In genomic region chr1:27940870-27941269, GRCh38 we compare ENCODE assay signal across 22 cellular contexts. TPM values are rescaled to one million over a fixed set of nuclear protein-coding genes. Genes with fewer than 3 reads are reported as not detected.
DNase-seq lines count a peak whose midpoint lies in the region; ATAC-seq and TF ChIP-seq lines count a peak whose summit lies in the region.
"Had no signal": no experiment of that assay in that cellular context is flagged by ENCODE, and none has a peak within 500 bp of the region (broad histone marks: within the 10 kb centered on the region; RNA-seq: fewer than 3 reads in every experiment).

No MANE protein-coding gene starts in this region.

- H3K4me3 Mint-ChIP-seq in activated naive CD8-positive, alpha-beta T cell: no peak overlapping the region
- H3K4me3 Mint-ChIP-seq in activated naive CD8-positive, alpha-beta T cell treated with anti-CD3 and anti-CD28 coated beads for 36 hours: no peak overlapping the region
- no peak overlapping the region for H3K4me3 Mint-ChIP-seq in immature natural killer cell
- no peak overlapping the region for H3K4me3 Mint-ChIP-seq in HFFc6
- H3K4me3 Mint-ChIP-seq: IgD-negative memory B cell; mesothelial cell of epicardium; stimulated activated naive B cell treated with anti-CD40 and anti-IgM and Interleukin-4, amounts not matched to agents 10 μg/mL and 1 μg/mL and 100 μg/mL, for 72 hours; T-helper 2 cell treated with Interferon-gamma antibody and Interleukin-4, amounts not matched to agents 5 μg/mL and 100 μg/mL, for 36 hours had no signal

- no peaks in the 10 kb centered on the region for H3K9me3 ChIP-seq in upper lobe of right lung
- H3K9me3 ChIP-seq: BE2C, body of pancreas, esophagus muscularis mucosa, heart left ventricle had no signal

- intact Hi-C loops in upper lobe of right lung (cut with DNase I): no loop called here

- H3K4me3 ChIP-seq in upper lobe of right lung: no peak overlapping the region
- H3K4me3 ChIP-seq: body of pancreas, esophagus muscularis mucosa, heart left ventricle, PC-9 had no signal

- no peaks in the 10 kb centered on the region for H3K36me3 Mint-ChIP-seq in activated naive CD8-positive, alpha-beta T cell
- no peaks in the 10 kb centered on the region for H3K36me3 Mint-ChIP-seq in activated naive CD8-positive, alpha-beta T cell treated with anti-CD3 and anti-CD28 coated beads for 36 hours
- H3K36me3 Mint-ChIP-seq in immature natural killer cell: no peaks in the 10 kb centered on the region
- no peaks in the 10 kb centered on the region for H3K36me3 Mint-ChIP-seq in HFFc6 (ENCODE audit: low read depth)
- H3K36me3 Mint-ChIP-seq: IgD-negative memory B cell; mesothelial cell of epicardium; naive B cell; stimulated activated naive B cell treated with anti-CD40 and anti-IgM and Interleukin-4, amounts not matched to agents 10 μg/mL and 1 μg/mL and 100 μg/mL, for 72 hours had no signal

- TF ChIP-seq EP300 in Ishikawa (IDR thresholded peaks at IDR 0.05; ENCODE audit: borderline replicate concordance): no peak

- no peak for DNase-seq in activated naive CD8-positive, alpha-beta T cell treated with anti-CD3 and anti-CD28 coated beads for 36 hours
- DNase-seq in immature natural killer cell (no peak), upper lobe of right lung (no peak), pons (ENCODE audit: low spot score) (no peak), HFFc6 (no peak)
- DNase-seq: foreskin keratinocyte, NCI-H1048, PC-9, trophoblast cell had no signal

- TF ChIP-seq RAD21 in Ishikawa (IDR thresholded peaks at IDR 0.05; ENCODE audit: low read depth): no peak

- H3K27ac ChIP-seq in upper lobe of right lung: peak overlapping the region; percentile 30
- H3K27ac ChIP-seq: body of pancreas, esophagus muscularis mucosa, foreskin keratinocyte, heart left ventricle, PC-9 had no signal

- no peaks in the 10 kb centered on the region for H3K36me3 ChIP-seq in upper lobe of right lung
- H3K36me3 ChIP-seq: BE2C, esophagus muscularis mucosa, heart left ventricle had no signal

- TF ChIP-seq CTCF in upper lobe of right lung (IDR thresholded peaks at IDR 0.05) (no peak), HFFc6 (IDR thresholded peaks at IDR 0.05) (no peak)

- H3K27me3 Mint-ChIP-seq in activated naive CD8-positive, alpha-beta T cell: no peaks in the 10 kb centered on the region
- H3K27me3 Mint-ChIP-seq in activated naive CD8-positive, alpha-beta T cell treated with anti-CD3 and anti-CD28 coated beads for 36 hours: peaks cover 3% of the 10 kb centered on the region
- H3K27me3 Mint-ChIP-seq in immature natural killer cell (ENCODE audit: low read depth in 3 of 3): peaks cover 2 to 5% (median 2%) of the 10 kb centered on the region in 3 donors
- peaks cover 6% of the 10 kb centered on the region for H3K27me3 Mint-ChIP-seq in HFFc6 (ENCODE audit: insufficient read depth)
- H3K27me3 Mint-ChIP-seq: IgD-negative memory B cell had no signal

- peak overlapping the region; percentile 51 for H3K27ac Mint-ChIP-seq in activated naive CD8-positive, alpha-beta T cell
- no peak overlapping the region for H3K27ac Mint-ChIP-seq in activated naive CD8-positive, alpha-beta T cell treated with anti-CD3 and anti-CD28 coated beads for 36 hours
- H3K27ac Mint-ChIP-seq in immature natural killer cell: peak overlapping the region; percentile 76 to 91 (median 88)
- H3K27ac Mint-ChIP-seq in HFFc6: no peak overlapping the region
- H3K27ac Mint-ChIP-seq: mesothelial cell of epicardium had no signal

- H3K4me1 Mint-ChIP-seq in activated naive CD8-positive, alpha-beta T cell (ENCODE audit: low read depth): peaks cover 32% of the 10 kb centered on the region
- H3K4me1 Mint-ChIP-seq in activated naive CD8-positive, alpha-beta T cell treated with anti-CD3 and anti-CD28 coated beads for 36 hours: peaks cover 18% of the 10 kb centered on the region
- peaks cover 42 to 46% of the 10 kb centered on the region in 2 donors for H3K4me1 Mint-ChIP-seq in immature natural killer cell
- H3K4me1 Mint-ChIP-seq in HFFc6 (ENCODE audit: low read depth): no peaks in the 10 kb centered on the region

- H3K9me3 Mint-ChIP-seq in activated naive CD8-positive, alpha-beta T cell (ENCODE audit: low read depth): no peaks in the 10 kb centered on the region
- H3K9me3 Mint-ChIP-seq in activated naive CD8-positive, alpha-beta T cell treated with anti-CD3 and anti-CD28 coated beads for 36 hours: no peaks in the 10 kb centered on the region
- H3K9me3 Mint-ChIP-seq in immature natural killer cell: no peaks in the 10 kb centered on the region
- no peaks in the 10 kb centered on the region for H3K9me3 Mint-ChIP-seq in HFFc6
- H3K9me3 Mint-ChIP-seq: IgD-negative memory B cell; mesothelial cell of epicardium; naive B cell; stimulated activated naive B cell treated with anti-CD40 and anti-IgM and Interleukin-4, amounts not matched to agents 10 μg/mL and 1 μg/mL and 100 μg/mL, for 72 hours; T-helper 2 cell treated with Interferon-gamma antibody and Interleukin-4, amounts not matched to agents 5 μg/mL and 100 μg/mL, for 36 hours had no signal

- H3K4me1 ChIP-seq in upper lobe of right lung: peaks cover 11% of the 10 kb centered on the region
- H3K4me1 ChIP-seq: BE2C, esophagus muscularis mucosa, foreskin keratinocyte had no signal

- ATAC-seq in upper lobe of right lung (no peak), HG03571 (IDR thresholded peaks at IDR 0.05; ENCODE audit: unreplicated experiment) (no peak)
- ATAC-seq: body of pancreas, foreskin keratinocyte, Right ventricle myocardium inferior had no signal

- no peaks in the 10 kb centered on the region for H3K27me3 ChIP-seq in upper lobe of right lung
- H3K27me3 ChIP-seq: BE2C, body of pancreas had no signal

TF ChIP-seq in Ishikawa, 13 proteins besides CTCF, POLR2A, EP300 and RAD21:
- TF ChIP-seq TAF1 (IDR thresholded peaks at IDR 0.05; ENCODE audit: low read depth) (no peak), FOXM1 (IDR thresholded peaks at IDR 0.05; ENCODE audit: borderline replicate concordance, low read depth) (no peak), USF1 (IDR thresholded peaks at IDR 0.05) (no peak), REST (IDR thresholded peaks at IDR 0.05; ENCODE audit: low read depth) (peak; percentile 31; the same call in 1 of the 2 replicates), TCF12 (IDR thresholded peaks at IDR 0.05; ENCODE audit: low read depth) (no peak)

RNA-seq across cellular contexts. Expression of gene SMPDL3B, which starts 6.1 kb away (rescaled TPM):
- total RNA-seq in activated naive CD8-positive, alpha-beta T cell treated with anti-CD3 and anti-CD28 coated beads for 36 hours: under 1 TPM; 0.92 to 0.97 TPM
- 1 to 10 TPM in 1 of 3 donors, under 1 TPM in 1, not detected in 1; 0.71 to 2.3 TPM for polyA plus RNA-seq in immature natural killer cell
- total RNA-seq in upper lobe of right lung: 29.1 TPM
- total RNA-seq in HFFc6 (2021; fragmentation: NEBNext Ultra II Directional; extraction: Animal tissue kit (Norgen Biotek cat#: 25700)): not detected
- total RNA-seq: Right ventricle myocardium inferior had no signal
- polyA plus RNA-seq: IgD-negative memory B cell had no signal

RNA-seq across cellular contexts. Expression of gene XKR8, which starts 18.9 kb away (rescaled TPM):
- total RNA-seq in activated naive CD8-positive, alpha-beta T cell treated with anti-CD3 and anti-CD28 coated beads for 36 hours: 1 to 10 TPM; 4.1 to 4.4 TPM
- 10 to 100 TPM; 27.7 to 39.2 (median 37.0) TPM for polyA plus RNA-seq in immature natural killer cell
- total RNA-seq in upper lobe of right lung: 8.7 TPM
- 10 to 100 TPM in 1 of 6 experiments, 1 to 10 TPM in 5; 8.0 to 10.7 (median 9.7) TPM for total RNA-seq in HFFc6 (2021; fragmentation: NEBNext Ultra II Directional; extraction: Animal tissue kit (Norgen Biotek cat#: 25700))

RNA-seq across cellular contexts. Expression of gene RPA2, which starts 26.5 kb away (rescaled TPM):
- 100 to 1,000 TPM in 1 of 2 experiments, 10 to 100 TPM in 1; 89.4 to 102 TPM for total RNA-seq in activated naive CD8-positive, alpha-beta T cell treated with anti-CD3 and anti-CD28 coated beads for 36 hours
- polyA plus RNA-seq in immature natural killer cell: 100 to 1,000 TPM; 258 to 407 (median 270) TPM
- 22.4 TPM for total RNA-seq in upper lobe of right lung
- 10 to 100 TPM; 20.7 to 29.1 (median 23.8) TPM for total RNA-seq in HFFc6 (2021; fragmentation: NEBNext Ultra II Directional; extraction: Animal tissue kit (Norgen Biotek cat#: 25700))

Comparison
In these comparisons a context has a peak if more than half of its experiments do, and no peak if none do; other contexts are left out.
1. H3K27ac Mint-ChIP-seq: peak in activated naive CD8-positive, alpha-beta T cell (single experiment) and immature natural killer cell (6 of 6); none in activated naive CD8-positive, alpha-beta T cell treated with anti-CD3 and anti-CD28 coated beads for 36 hours (single experiment) and HFFc6 (single experiment).
2. RNA of gene SMPDL3B, which starts 6.1 kb away (total RNA-seq): 29.1 TPM in upper lobe of right lung (single experiment); 0.92 to 0.97 TPM in activated naive CD8-positive, alpha-beta T cell treated with anti-CD3 and anti-CD28 coated beads for 36 hours and not detected in HFFc6; every median in the first group is over 10 times any median in the second.